Comparison of ENCODE assay signal across 32 cellular contexts in the genomic region with DNA sequence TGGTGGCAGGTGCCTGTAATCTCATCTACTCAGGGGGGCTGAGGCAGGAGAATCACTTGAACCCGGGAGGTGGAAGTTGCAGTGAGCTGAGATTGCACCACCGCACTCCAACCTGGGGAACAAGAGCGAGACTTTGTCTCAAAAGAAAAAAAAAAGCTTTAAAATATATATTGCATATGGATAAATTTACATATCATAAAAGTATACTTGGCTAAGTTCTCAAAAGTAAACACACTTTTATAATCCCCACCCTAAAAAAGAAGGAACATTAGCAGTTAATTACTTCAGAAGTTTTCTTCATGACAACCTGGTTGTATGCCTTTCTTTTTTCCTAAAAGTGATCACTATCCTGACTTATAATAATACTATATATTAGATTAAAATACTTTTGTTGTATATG.
"Had no signal": no experiment of that assay in that cellular context is flagged by ENCODE, and none has a peak within 500 bp of the region (broad histone marks: within the 10 kb centered on the region; RNA-seq: fewer than 3 reads in every experiment).

No MANE protein-coding gene starts in this region.

- H3K9me3 ChIP-seq: body of pancreas had no signal

- DNase-seq: activated effector memory CD4-positive, alpha-beta T cell treated with anti-CD3 and anti-CD28 coated beads, Interleukin-2, amount 50 U/mL, for 16 hours; activated effector memory CD4-positive, alpha-beta T cell treated with Interleukin-2 at 50 U/mL for 16 hours; activated gamma-delta T cell; activated gamma-delta T cell treated with Interleukin-2 at 50 U/mL for 16 hours; activated naive CD4-positive, alpha-beta T cell; activated naive CD4-positive, alpha-beta T cell treated with anti-CD3 and anti-CD28 coated beads for 36 hours; activated naive CD4-positive, alpha-beta T cell treated with anti-CD3 and anti-CD28 coated beads, Interleukin-2, amount 10 ng/mL, durations not matched to agents 7 days and 5 days; activated naive CD4-positive, alpha-beta T cell treated with anti-CD3 and anti-CD28 coated beads, Interleukin-2, amount 50 U/mL, for 16 hours; activated naive CD4-positive, alpha-beta T cell treated with Interleukin-2 at 50 U/mL for 16 hours; activated naive CD8-positive, alpha-beta T cell treated with anti-CD3 and anti-CD28 coated beads for 36 hours; activated naive CD8-positive, alpha-beta T cell treated with anti-CD3 and anti-CD28 coated beads, Interleukin-2, amount 10 ng/mL, durations not matched to agents 7 days and 5 days; activated naive CD8-positive, alpha-beta T cell treated with anti-CD3 and anti-CD28 coated beads, Interleukin-2, amount 50 U/mL, for 24 hours; activated T-cell treated with anti-CD3 and anti-CD28 coated beads, Interleukin-2, amount 50 U/mL, for 1 hour; activated T-cell treated with anti-CD3 and anti-CD28 coated beads, Interleukin-2, amount 50 U/mL, for 24 hours; activated T-cell treated with anti-CD3 and anti-CD28 coated beads, Interleukin-2, amount 50 U/mL, for 4 hours; activated T-cell treated with anti-CD3 and anti-CD28 coated beads, Interleukin-2, amount 50 U/mL, for 48 hours; activated T-cell treated with anti-CD3 and anti-CD28 coated beads, Interleukin-2, amount 50 U/mL, for 72 hours; adrenal gland; amniotic stem cell; amygdala; anterior cingulate cortex; aorta; body of pancreas; brain microvascular endothelial cell; caudate nucleus; central memory CD4-positive, alpha-beta T cell; cerebellar nuclear complex had no signal

- ATAC-seq: activated naive CD4-positive, alpha-beta T cell treated with anti-CD3 and anti-CD28 coated beads, Interleukin-2, amount 50 U/mL, for 72 hours; activated naive CD8-positive, alpha-beta T cell treated with anti-CD3 and anti-CD28 coated beads, Interleukin-2, amount 50 U/mL, for 24 hours; activated T-cell treated with anti-CD3 and anti-CD28 coated beads, Interleukin-2, amount 50 U/mL, for 4 hours; activated T-cell treated with anti-CD3 and anti-CD28 coated beads, Interleukin-2, amount 50 U/mL, for 72 hours; activated T-helper 17 cell treated with anti-CD3 and anti-CD28 coated beads, Interleukin-2, amount 50 U/mL, for 72 hours; body of pancreas had no signal

- H3K4me1 ChIP-seq: body of pancreas, breast epithelium had no signal

- H3K4me3 ChIP-seq: adrenal gland, ascending aorta, body of pancreas, breast epithelium, cardiac muscle cell had no signal

- H3K36me3 ChIP-seq: adrenal gland, ascending aorta, brain microvascular endothelial cell, breast epithelium, cardiac muscle cell had no signal
